In genomic region chr3:31132132-31132769, GRCh38 we compare ENCODE assay signal across 8 cellular contexts.
A peak's percentile ranks its signal among the peaks of the same experiment; 100 is the strongest.
DNase-seq lines count a peak whose midpoint lies in the region; ATAC-seq lines count a peak whose summit lies in the region.

No MANE protein-coding gene starts in this region.

- DNase-seq in D341Med (ENCODE audit: low spot score) = peak; percentile 46
- peak; percentile 26 for DNase-seq in HuH-7 (ENCODE audit: low spot score)
- DNase-seq in astrocyte of the hippocampus (ENCODE audit: low read depth, low spot score) = peak; percentile 55
- DNase-seq in left kidney (ENCODE audit: low read depth, low spot score) = peak; percentile 67
- no peak for DNase-seq in NCI-H774 (lab: John Stamatoyannopoulos, UW)
- no peak for DNase-seq in NCI-H1694 (lab: John Stamatoyannopoulos, UW)
- no peak for DNase-seq in DMS79 (lab: John Stamatoyannopoulos, UW)

- peak; percentile 79 for ATAC-seq in GM19328 (IDR thresholded peaks at IDR 0.05; ENCODE audit: unreplicated experiment)

Comparison
In these comparisons a context has a peak if more than half of its experiments do, and no peak if none do; other contexts are left out.
1. DNase-seq: peak in D341Med (single experiment), HuH-7 (single experiment), astrocyte of the hippocampus (single experiment) and left kidney (single experiment); none in NCI-H774 (single experiment), NCI-H1694 (single experiment) and DMS79 (single experiment).